ENCODE assay signal across 7 cellular contexts in genomic region chr10:479706-480497, GRCh38.
DNase-seq lines count a peak whose midpoint lies in the region; ATAC-seq and TF ChIP-seq lines count a peak whose summit lies in the region.
"Not testable (repeated sequence)": the region's sequence is repeated elsewhere in the genome, so short reads cannot be mapped to it uniquely, and the experiment has no call there.

No MANE protein-coding gene starts in this region.

- not testable (repeated sequence) for H3K27me3 ChIP-seq in endodermal cell (ENCODE audit: control insufficient read depth, insufficient read depth, low read length, poor library complexity, severe bottlenecking); layer of hippocampus (ENCODE audit: control insufficient read depth, insufficient read depth, low read length); upper lobe of right lung

- not testable (repeated sequence) for H3K4me1 Mint-ChIP-seq in T-helper 17 cell, endodermal cell
- H3K4me1 Mint-ChIP-seq in activated T-cell treated with anti-CD3 and anti-CD28 coated beads, Interleukin-2, amount 50 U/mL, for 24 hours (ENCODE audit: low read depth) = peaks cover 16% of the 10 kb centered on the region
- H3K4me1 Mint-ChIP-seq in osteocyte (ENCODE audit: unreplicated experiment) = peaks cover 30% of the 10 kb centered on the region

- H3K4me3 Mint-ChIP-seq in T-helper 17 cell; activated T-cell treated with anti-CD3 and anti-CD28 coated beads, Interleukin-2, amount 50 U/mL, for 24 hours; endodermal cell; osteocyte (ENCODE audit: unreplicated experiment): not testable (repeated sequence)

- peak overlapping the region; percentile 5 for H3K27ac Mint-ChIP-seq in T-helper 17 cell
- not testable (repeated sequence) for H3K27ac Mint-ChIP-seq in activated T-cell treated with anti-CD3 and anti-CD28 coated beads, Interleukin-2, amount 50 U/mL, for 24 hours; endodermal cell; osteocyte (ENCODE audit: unreplicated experiment)

- H3K27me3 Mint-ChIP-seq in T-helper 17 cell; activated T-cell treated with anti-CD3 and anti-CD28 coated beads, Interleukin-2, amount 50 U/mL, for 24 hours; endodermal cell (ENCODE audit: insufficient read depth); osteocyte (ENCODE audit: unreplicated experiment): not testable (repeated sequence)

- intact Hi-C loops in upper lobe of right lung (cut with DNase I) = not testable (repeated sequence)

- ATAC-seq in T-helper 17 cell, upper lobe of right lung: not testable (repeated sequence)

- not testable (repeated sequence) for H3K4me3 ChIP-seq in endodermal cell (ENCODE audit: low read length); upper lobe of right lung

- DNase-seq in T-helper 17 cell; caudate nucleus (lab: John Stamatoyannopoulos, UW): not testable (repeated sequence)
- peak; percentile 12 for DNase-seq in activated T-cell treated with anti-CD3 and anti-CD28 coated beads, Interleukin-2, amount 50 U/mL, for 24 hours
- DNase-seq in endodermal cell (peak; percentile 29), osteocyte (ENCODE audit: extremely low spot score, unreplicated experiment) (peak; percentile 73), upper lobe of right lung (peak; percentile 50)

- not testable (repeated sequence) for H3K9me3 Mint-ChIP-seq in activated T-cell treated with anti-CD3 and anti-CD28 coated beads, Interleukin-2, amount 50 U/mL, for 24 hours; osteocyte (ENCODE audit: unreplicated experiment)
- peaks cover 14% of the 10 kb centered on the region for H3K9me3 Mint-ChIP-seq in endodermal cell

- TF ChIP-seq CTCF in endodermal cell (conservative IDR thresholded peaks at IDR 0.05); osteocyte (IDR thresholded peaks at IDR 0.05); upper lobe of right lung (IDR thresholded peaks at IDR 0.05): not testable (repeated sequence)

- H3K4me1 ChIP-seq in endodermal cell (ENCODE audit: control insufficient read depth, insufficient read depth, low read length); upper lobe of right lung: not testable (repeated sequence)

- WGBS in endodermal cell (ENCODE audit: insufficient coverage in 1 of 2, insufficient read length in 1 of 2), 2 experiments = 93 to 94% methylated on average over 32 to 33 of the region's 33 CpGs

- not testable (repeated sequence) for H3K36me3 ChIP-seq in endodermal cell (ENCODE audit: control insufficient read depth, insufficient read depth, low read length); upper lobe of right lung

- not testable (repeated sequence) for H3K9ac ChIP-seq in endodermal cell (ENCODE audit: extremely low read depth, low read length, poor library complexity, severe bottlenecking)

- not testable (repeated sequence) for H3K9me3 ChIP-seq in T-helper 17 cell (ENCODE audit: control insufficient read depth, low read length, poor library complexity, severe bottlenecking); endodermal cell (ENCODE audit: control insufficient read depth, low read length); upper lobe of right lung

- H3K27ac ChIP-seq in caudate nucleus (ENCODE audit: low read depth, low read length) = peak overlapping the region; percentile 40
- not testable (repeated sequence) for H3K27ac ChIP-seq in endodermal cell (ENCODE audit: low read depth, low read length); upper lobe of right lung
- peak overlapping the region; percentile 30 for H3K27ac ChIP-seq in layer of hippocampus (ENCODE audit: low read depth, low read length)

- H3K36me3 Mint-ChIP-seq in T-helper 17 cell (ENCODE audit: low read depth); activated T-cell treated with anti-CD3 and anti-CD28 coated beads, Interleukin-2, amount 50 U/mL, for 24 hours (ENCODE audit: low read depth); osteocyte (ENCODE audit: unreplicated experiment): not testable (repeated sequence)
- H3K36me3 Mint-ChIP-seq in endodermal cell (ENCODE audit: low read depth) = peaks cover 15% of the 10 kb centered on the region
